ENCODE assay signal across 23 cellular contexts in the genomic region with DNA sequence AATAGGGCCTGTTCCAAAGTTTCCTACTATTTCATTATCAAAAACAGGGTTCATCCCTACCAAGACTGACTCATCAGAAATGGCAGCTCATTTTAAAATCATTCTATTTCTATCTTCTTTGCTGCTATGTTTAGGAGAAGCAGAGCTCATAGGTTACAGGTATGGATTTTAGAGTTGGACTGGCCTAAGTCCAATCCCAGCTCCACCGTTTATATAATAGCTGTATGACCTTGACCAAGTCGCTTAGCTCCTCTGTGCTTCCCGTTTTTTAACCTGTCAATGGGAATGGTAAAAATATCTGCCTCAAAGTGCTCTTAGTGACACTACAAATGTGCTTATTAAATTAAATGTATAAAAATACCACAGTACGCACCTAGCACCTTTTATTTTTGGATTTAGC.
"Had no signal": no experiment of that assay in that cellular context is flagged by ENCODE, and none has a peak within 500 bp of the region (broad histone marks: within the 10 kb centered on the region; RNA-seq: fewer than 3 reads in every experiment).

No MANE protein-coding gene starts in this region.

- H3K4me1 ChIP-seq: SJCRH30 had no signal

- DNase-seq: IMR-90, Karpas-422, KG1, MG63, NCI-H1092, NCI-H1105 treated with DMSO at 0.1 percent for 48 hours, NCI-H1417 treated with DMSO at 0.1 percent for 48 hours, NCI-H146, NCI-H187, NCI-H2029, NCI-H2081 treated with DMSO at 0.1 percent for 48 hours, NCI-H2171, NCI-H226, NCI-H446, NCI-H510A, NCI-H524 treated with DMSO at 0.1 percent for 48 hours, NCI-H69, NCI-H774, RPMI8226, SHP77 treated with DMSO at 0.1 percent for 48 hours, SJCRH30 had no signal

- H3K9me3 ChIP-seq: MG63, SJCRH30 had no signal

- H3K27ac ChIP-seq: SJCRH30 had no signal

- H3K4me3 ChIP-seq: MG63, SJCRH30 had no signal

- H3K27me3 ChIP-seq: MG63, SJCRH30 had no signal

- FAIRE-seq: RCC 7860 had no signal

- ATAC-seq: SK-N-SH treated with all-trans-retinoic acid at 6 μM for 48 hours had no signal

- H3K36me3 ChIP-seq: MG63, SJCRH30 had no signal
